19 cellular contexts compared by ENCODE assay signal in the genomic region with DNA sequence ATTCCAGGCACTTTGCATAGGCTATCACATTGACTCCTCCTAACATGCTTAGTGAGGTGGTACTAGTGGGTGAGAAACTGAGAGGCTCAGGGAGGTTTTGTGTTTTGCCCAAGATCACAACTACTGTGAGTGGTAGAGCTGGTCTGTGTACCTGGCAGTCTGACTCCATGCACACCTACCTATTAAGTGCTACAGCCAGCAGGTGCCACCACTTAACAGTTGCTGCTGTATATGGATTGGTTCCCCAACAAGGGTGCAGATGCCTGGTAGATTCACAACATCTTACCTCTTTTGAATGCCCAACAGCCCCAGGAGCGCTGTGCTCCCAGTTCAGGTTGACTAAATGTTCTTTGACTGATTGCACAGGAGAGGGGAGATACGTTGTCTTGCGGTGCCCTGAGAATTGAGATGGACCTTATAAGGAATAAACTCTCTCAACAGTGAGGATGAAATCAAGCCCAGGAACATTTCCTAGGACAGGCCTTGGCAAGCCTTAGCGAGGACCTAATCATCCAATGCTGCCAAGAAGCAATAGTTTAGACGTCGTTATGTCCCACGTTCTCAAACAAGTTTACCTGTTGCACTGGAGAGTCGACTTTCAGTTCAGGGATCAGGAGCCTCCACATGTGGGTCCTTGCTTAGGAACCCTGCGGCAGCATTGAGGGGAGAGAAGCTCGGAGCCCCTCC.
DNase-seq lines count a peak whose midpoint lies in the region; ATAC-seq and TF ChIP-seq lines count a peak whose summit lies in the region.
"Had no signal": no experiment of that assay in that cellular context is flagged by ENCODE, and none has a peak within 500 bp of the region (broad histone marks: within the 10 kb centered on the region; RNA-seq: fewer than 3 reads in every experiment).

No MANE protein-coding gene starts in this region.

- H3K27ac ChIP-seq in RWPE2 (ENCODE audit: poor library complexity, severe bottlenecking) (peak overlapping the region; percentile 100), gastroesophageal sphincter (peak overlapping the region in 1 of 4 donors; percentile 66), stomach (peak overlapping the region in 3 of 5 donors; percentile 43 to 64 (median 56))
- H3K27ac ChIP-seq: KMS-11 had no signal

- no peak overlapping the region for H3K4me3 ChIP-seq in RWPE2 (ENCODE audit: severe bottlenecking)
- no peak overlapping the region for H3K4me3 ChIP-seq in gastroesophageal sphincter
- no peak overlapping the region for H3K4me3 ChIP-seq in stomach

- 30 to 72% methylated on average over 8 of the region's 10 CpGs for WGBS in gastroesophageal sphincter (ENCODE audit: low coverage in 1 of 2), 2 donors
- 75 to 86% (median 82%) methylated on average over 10 of the region's 10 CpGs for WGBS in stomach, 5 donors

- no peak for TF ChIP-seq POLR2A in gastroesophageal sphincter (IDR thresholded peaks at IDR 0.05)
- TF ChIP-seq POLR2A in stomach (IDR thresholded peaks at IDR 0.05) = no peak

- intact Hi-C loops in stomach (cut with DNase I; ENCODE audit: low total_unique reads) = no loop called here

- H3K36me3 ChIP-seq in RWPE2 (ENCODE audit: low read depth) (no peaks in the 10 kb centered on the region), gastroesophageal sphincter (no peaks in the 10 kb centered on the region), stomach (no peaks in the 10 kb centered on the region)

- H3K27me3 ChIP-seq in RWPE2 (ENCODE audit: insufficient read depth, poor library complexity, severe bottlenecking) (no peaks in the 10 kb centered on the region), gastroesophageal sphincter (no peaks in the 10 kb centered on the region), stomach (no peaks in the 10 kb centered on the region)

- DNase-seq in NCI-H2029 (lab: John Stamatoyannopoulos, UW) = peak; percentile 14
- no peak for DNase-seq in RWPE2 (ENCODE audit: low spot score)
- DNase-seq in stomach = no peak
- no peak for DNase-seq in NCI-H1417 (lab: John Stamatoyannopoulos, UW)
- no peak for DNase-seq in Kasumi-1 (lab: John Stamatoyannopoulos, UW)
- DNase-seq: activated CD4-positive, alpha-beta memory T cell treated with anti-CD3 and anti-CD28 coated beads for 36 hours; activated effector memory CD4-positive, alpha-beta T cell treated with anti-CD3 and anti-CD28 coated beads, Interleukin-2, amount 50 U/mL, for 16 hours; cortex of kidney; endodermal cell; MV-4-11; natural killer cell; NCI-H2081 treated with DMSO at 0.1 percent for 48 hours; NCI-H510A treated with DMSO at 0.1 percent for 48 hours; posterior cingulate gyrus; SW 1271 had no signal

- TF ChIP-seq CTCF in RWPE2 (IDR thresholded peaks at IDR 0.05; ENCODE audit: poor library complexity, severe bottlenecking) (peak; percentile 28), gastroesophageal sphincter (IDR thresholded peaks at IDR 0.05) (no peak), stomach (IDR thresholded peaks at IDR 0.05) (no peak)

- H3K9me3 ChIP-seq in RWPE2 (ENCODE audit: severe bottlenecking) (no peaks in the 10 kb centered on the region), gastroesophageal sphincter (no peaks in the 10 kb centered on the region), stomach (peaks cover 0 to 7% (median 0%) of the 10 kb centered on the region in 4 donors)

- ATAC-seq in RWPE2 (ENCODE audit: low read depth) = peak; percentile 35
- peak; percentile 35 for ATAC-seq in gastroesophageal sphincter
- ATAC-seq in HG03571 (IDR thresholded peaks at IDR 0.05; ENCODE audit: unreplicated experiment) = no peak
- ATAC-seq: natural killer cell, Right ventricle myocardium inferior had no signal

- TF ChIP-seq EP300 in gastroesophageal sphincter (IDR thresholded peaks at IDR 0.05) (no peak), stomach (IDR thresholded peaks at IDR 0.05) (no peak)

- peaks cover 68% of the 10 kb centered on the region for H3K4me1 ChIP-seq in RWPE2 (ENCODE audit: insufficient read depth, poor library complexity, severe bottlenecking)
- peaks cover 0 to 14% (median 7%) of the 10 kb centered on the region in 3 donors for H3K4me1 ChIP-seq in gastroesophageal sphincter
- peaks cover 16 to 43% (median 24%) of the 10 kb centered on the region in 4 donors for H3K4me1 ChIP-seq in stomach
